ENCODE assay signal across 14 cellular contexts in genomic region chr3:7461202-7461825, GRCh38.
DNase-seq lines count a peak whose midpoint lies in the region; ATAC-seq and TF ChIP-seq lines count a peak whose summit lies in the region.
"Had no signal": no experiment of that assay in that cellular context is flagged by ENCODE, and none has a peak within 500 bp of the region (broad histone marks: within the 10 kb centered on the region; RNA-seq: fewer than 3 reads in every experiment).

No MANE protein-coding gene starts in this region.

- no peaks in the 10 kb centered on the region for H3K27me3 Mint-ChIP-seq in memory B cell
- H3K27me3 Mint-ChIP-seq in glutamatergic neuron (ENCODE audit: unreplicated experiment), result no peaks in the 10 kb centered on the region
- no peaks in the 10 kb centered on the region for H3K27me3 Mint-ChIP-seq in activated CD4-positive, alpha-beta memory T cell treated with anti-CD3 and anti-CD28 coated beads, Interleukin-2, amount 10 ng/mL, durations not matched to agents 7 days and 5 days

- H3K9me3 Mint-ChIP-seq in memory B cell (peaks cover 8% of the 10 kb centered on the region), glutamatergic neuron (ENCODE audit: unreplicated experiment) (no peaks in the 10 kb centered on the region)
- H3K9me3 Mint-ChIP-seq in activated CD4-positive, alpha-beta memory T cell treated with anti-CD3 and anti-CD28 coated beads, Interleukin-2, amount 10 ng/mL, durations not matched to agents 7 days and 5 days, result peaks cover 2% of the 10 kb centered on the region

- no peaks in the 10 kb centered on the region for H3K36me3 Mint-ChIP-seq in memory B cell
- no peaks in the 10 kb centered on the region for H3K36me3 Mint-ChIP-seq in glutamatergic neuron (ENCODE audit: unreplicated experiment)
- H3K36me3 Mint-ChIP-seq in activated CD4-positive, alpha-beta memory T cell treated with anti-CD3 and anti-CD28 coated beads, Interleukin-2, amount 10 ng/mL, durations not matched to agents 7 days and 5 days (ENCODE audit: low read depth), result no peaks in the 10 kb centered on the region

- no peak for DNase-seq in memory B cell (ENCODE audit: low spot score in 2 of 2)
- DNase-seq in epidermal melanocyte (ENCODE audit: insufficient read length, low spot score), result no peak
- no peak for DNase-seq in COLO668 (lab: John Stamatoyannopoulos, UW; ENCODE audit: unreplicated experiment)
- no peak for DNase-seq in glutamatergic neuron
- no peak for DNase-seq in activated CD4-positive, alpha-beta memory T cell treated with anti-CD3 and anti-CD28 coated beads, Interleukin-2, amount 10 ng/mL, durations not matched to agents 7 days and 5 days
- DNase-seq: colonic mucosa, mesenchymal stem cell, NCI-H524 treated with DMSO at 0.1 percent for 48 hours, SHP77 treated with DMSO at 0.1 percent for 48 hours, spleen, upper lobe of left lung had no signal

- H3K4me1 Mint-ChIP-seq in memory B cell, result no peaks in the 10 kb centered on the region
- H3K4me1 Mint-ChIP-seq in glutamatergic neuron (ENCODE audit: low read depth, unreplicated experiment), result no peaks in the 10 kb centered on the region
- no peaks in the 10 kb centered on the region for H3K4me1 Mint-ChIP-seq in activated CD4-positive, alpha-beta memory T cell treated with anti-CD3 and anti-CD28 coated beads, Interleukin-2, amount 10 ng/mL, durations not matched to agents 7 days and 5 days

- CTCF ChIA-PET in activated CD4-positive, alpha-beta memory T cell treated with anti-CD3 and anti-CD28 coated beads, Interleukin-2, amount 10 ng/mL, durations not matched to agents 7 days and 5 days (lab: Charles Lee), result no interaction called here

- H3K27ac Mint-ChIP-seq in memory B cell (no peak overlapping the region), glutamatergic neuron (ENCODE audit: unreplicated experiment) (no peak overlapping the region)
- no peak overlapping the region for H3K27ac Mint-ChIP-seq in activated CD4-positive, alpha-beta memory T cell treated with anti-CD3 and anti-CD28 coated beads, Interleukin-2, amount 10 ng/mL, durations not matched to agents 7 days and 5 days

- peak; percentile 90 for ATAC-seq in GM19043 (IDR thresholded peaks at IDR 0.05; ENCODE audit: low read depth, unreplicated experiment)
- ATAC-seq in GM21786 (IDR thresholded peaks at IDR 0.05; ENCODE audit: unreplicated experiment), result peak; percentile 97
- ATAC-seq in HG03175 (IDR thresholded peaks at IDR 0.05; ENCODE audit: unreplicated experiment), result peak; percentile 94
- ATAC-seq in memory B cell (ENCODE audit: low read depth), result peak; percentile 66

- H3K4me3 Mint-ChIP-seq in memory B cell (no peak overlapping the region), glutamatergic neuron (ENCODE audit: unreplicated experiment) (no peak overlapping the region)
- no peak overlapping the region for H3K4me3 Mint-ChIP-seq in activated CD4-positive, alpha-beta memory T cell treated with anti-CD3 and anti-CD28 coated beads, Interleukin-2, amount 10 ng/mL, durations not matched to agents 7 days and 5 days

- no peak for TF ChIP-seq CTCF in glutamatergic neuron (IDR thresholded peaks at IDR 0.05; ENCODE audit: partially characterized antibody, unreplicated experiment)

- POLR2A ChIA-PET in activated CD4-positive, alpha-beta memory T cell treated with anti-CD3 and anti-CD28 coated beads, Interleukin-2, amount 10 ng/mL, durations not matched to agents 7 days and 5 days (lab: Charles Lee), result no interaction called here
